ENCODE assay signal across 14 cellular contexts in the genomic region with DNA sequence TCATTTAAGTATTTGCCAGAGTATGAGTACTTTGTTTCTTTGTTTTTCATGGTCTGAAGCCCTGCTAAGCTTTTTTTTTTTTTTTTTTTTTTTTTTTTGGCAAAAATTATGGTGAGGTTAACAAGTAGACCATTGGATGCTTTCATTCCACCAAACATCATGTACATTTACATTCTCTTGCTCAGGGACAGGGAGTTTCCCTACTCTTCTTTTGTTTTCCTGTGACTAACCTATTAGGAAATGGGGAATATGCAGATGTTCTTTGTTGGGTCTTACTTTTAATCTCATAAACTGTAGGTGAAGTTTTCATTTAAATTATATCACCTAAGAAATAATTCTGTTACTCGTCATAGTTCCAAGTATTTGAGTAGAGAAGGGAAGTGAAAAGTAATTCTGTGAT. TPM values are rescaled to one million over a fixed set of nuclear protein-coding genes. Genes with fewer than 3 reads are reported as not detected.
"Had no signal": no experiment of that assay in that cellular context is flagged by ENCODE, and none has a peak within 500 bp of the region (broad histone marks: within the 10 kb centered on the region; RNA-seq: fewer than 3 reads in every experiment).

No MANE protein-coding gene starts in this region.

RNA-seq across cellular contexts. Expression of a gene that starts 26.2 kb away (rescaled TPM):
- total RNA-seq: activated B cell treated with CpG ODN at 0.5 μM for 24 hours; activated CD4-positive, alpha-beta memory T cell treated with anti-CD3 and anti-CD28 coated beads, Interleukin-2, amount 10 ng/mL, durations not matched to agents 7 days and 5 days; activated CD4-positive, alpha-beta T cell treated with anti-CD3 and anti-CD28 coated beads, Interleukin-2, amount 10 ng/mL, durations not matched to agents 7 days and 5 days; activated T-cell treated with anti-CD3 and anti-CD28 coated beads, Interleukin-2, amount 50 U/mL, for 4 hours; activated T-helper 1 cell treated with anti-CD3 and anti-CD28 coated beads, Interleukin-12 subunit alpha, Interleukin-12 subunit beta, Interleukin-2, Interleukin-4 antibody, amounts not matched to agents 30 ng/mL and 10 ng/mL and 1 ng/mL, durations not matched to agents 14 hours and 24 hours and 36 hours; astrocyte; bronchial epithelial cell; cerebellum; dermis blood vessel endothelial cell; esophagus squamous epithelium; fibroblast of lung; fibroblast of villous mesenchyme; frontal cortex; T-helper 17 cell had no signal
